Comparison of ENCODE assay signal across 15 cellular contexts in genomic region chr2:212811036-212811805, GRCh38.
DNase-seq lines count a peak whose midpoint lies in the region; ATAC-seq and TF ChIP-seq lines count a peak whose summit lies in the region.
"Had no signal": no experiment of that assay in that cellular context is flagged by ENCODE, and none has a peak within 500 bp of the region (broad histone marks: within the 10 kb centered on the region; RNA-seq: fewer than 3 reads in every experiment).

No MANE protein-coding gene starts in this region.

- H3K4me3 ChIP-seq in ovary = no peak overlapping the region
- H3K4me3 ChIP-seq: left ventricle myocardium inferior, skin epidermis had no signal

- H3K27me3 ChIP-seq in foreskin keratinocyte (no peaks in the 10 kb centered on the region), ovary (no peaks in the 10 kb centered on the region)

- peak; percentile 11 for DNase-seq in GM03348 (ENCODE audit: low spot score)
- DNase-seq in H4 (ENCODE audit: low spot score) = peak; percentile 14
- DNase-seq in NCI-H2227 treated with DMSO at 0.1 percent for 48 hours (lab: John Stamatoyannopoulos, UW) = peak; percentile 63
- DNase-seq in foreskin keratinocyte = peak in 1 of 2 donors; percentile 31
- DNase-seq in SIG-M5 treated with dmso at 0.1 percent for 504 hours (lab: John Stamatoyannopoulos, UW; ENCODE audit: unreplicated experiment) = no peak
- DNase-seq in ovary = no peak
- DNase-seq in hepatic stellate cell (ENCODE audit: low spot score) = no peak
- DNase-seq: activated CD4-positive, alpha-beta T cell treated with anti-CD3 and anti-CD28 coated beads for 36 hours; CD4-positive, alpha-beta memory T cell; head of caudate nucleus; left ventricle myocardium inferior; NCI-H1694 treated with DMSO at 0.1 percent for 48 hours; nephron progenitor cell; SW 1271 had no signal

- peak; percentile 53 for ATAC-seq in foreskin keratinocyte
- ATAC-seq: activated CD4-positive, alpha-beta T cell treated with anti-CD3 and anti-CD28 coated beads for 36 hours had no signal

- TF ChIP-seq POLR2A in ovary (IDR thresholded peaks at IDR 0.05) = no peak

- 10 to 18% (median 11%) methylated on average over 3 of the region's 3 CpGs for WGBS in ovary, 3 donors

- peak overlapping the region; percentile 22 for H3K27ac ChIP-seq in foreskin keratinocyte
- H3K27ac ChIP-seq in ovary = no peak overlapping the region
- H3K27ac ChIP-seq: left ventricle myocardium inferior, skin epidermis had no signal

- H3K4me1 ChIP-seq in foreskin keratinocyte = peaks cover 11% of the 10 kb centered on the region
- no peaks in the 10 kb centered on the region for H3K4me1 ChIP-seq in ovary (ENCODE audit: insufficient read depth)
- H3K4me1 ChIP-seq: left ventricle myocardium inferior had no signal

- H3K36me3 ChIP-seq in ovary = no peaks in the 10 kb centered on the region
- H3K36me3 ChIP-seq: left ventricle myocardium inferior had no signal

- TF ChIP-seq EP300 in ovary (IDR thresholded peaks at IDR 0.05) = no peak

- intact Hi-C loops in ovary (cut with DNase I) = no loop called here

- no peaks in the 10 kb centered on the region for H3K9me3 ChIP-seq in ovary

- no peak for TF ChIP-seq CTCF in foreskin keratinocyte (conservative IDR thresholded peaks at IDR 0.05)
- TF ChIP-seq CTCF in ovary (IDR thresholded peaks at IDR 0.05) = no peak

Comparison
In these comparisons a context has a peak if more than half of its experiments do, and no peak if none do; other contexts are left out.
1. DNase-seq: peak in GM03348 (single experiment), H4 (single experiment) and NCI-H2227 treated with DMSO at 0.1 percent for 48 hours (single experiment); none in SIG-M5 treated with dmso at 0.1 percent for 504 hours (single experiment), ovary (0 of 5) and hepatic stellate cell (single experiment).